ENCODE assay signal across 1 cellular context in the genomic region with DNA sequence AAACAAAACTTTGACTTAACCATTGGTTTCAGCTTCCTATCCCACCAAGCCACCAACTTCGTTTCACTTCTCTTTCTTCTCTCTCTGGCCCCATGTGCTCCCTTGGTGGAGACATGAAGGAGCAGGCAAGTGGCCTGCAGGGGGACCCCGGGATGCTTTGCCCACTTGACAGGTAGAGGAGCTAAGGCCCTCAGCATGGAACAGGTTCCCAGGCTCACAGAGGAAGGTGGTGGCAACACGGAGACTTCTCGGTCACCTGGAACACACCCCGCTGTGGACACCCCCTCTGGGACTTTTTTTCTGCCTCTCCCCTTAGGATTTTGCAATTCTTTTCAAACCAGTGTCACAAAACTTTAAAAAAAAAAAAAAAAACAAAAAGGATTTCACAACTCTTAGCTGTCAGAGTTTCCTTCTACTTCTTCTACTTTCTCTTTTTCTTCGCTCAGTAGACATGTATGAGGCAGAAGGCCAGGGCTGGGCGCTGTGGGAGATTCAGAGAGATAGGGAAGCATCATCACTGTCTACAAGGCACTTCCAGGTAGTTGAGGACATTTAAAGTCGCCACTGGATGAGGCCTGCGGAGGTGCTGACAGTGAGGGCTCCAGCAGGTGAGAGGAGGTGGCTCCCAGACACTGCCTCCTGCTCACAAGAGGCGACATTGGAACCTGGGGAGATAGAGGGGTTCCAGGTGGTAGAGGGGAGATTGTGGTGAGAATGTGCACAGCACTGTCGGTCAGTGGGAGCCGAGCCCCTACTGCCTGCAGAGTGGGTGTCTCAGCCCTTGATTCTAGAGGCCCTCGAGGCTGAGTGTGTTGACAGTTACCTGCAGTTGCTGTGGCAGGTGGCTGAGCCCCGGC.
TF ChIP-seq lines count a peak whose summit lies in the region.

No MANE protein-coding gene starts in this region.

TF ChIP-seq in GM12878, 131 proteins besides CTCF, POLR2A, EP300 and RAD21 (continued from another document):
- no peak for TF ChIP-seq CEBPZ (IDR thresholded peaks at IDR 0.05; ENCODE audit: low read depth, low read length)
- TF ChIP-seq, protein P1, sequence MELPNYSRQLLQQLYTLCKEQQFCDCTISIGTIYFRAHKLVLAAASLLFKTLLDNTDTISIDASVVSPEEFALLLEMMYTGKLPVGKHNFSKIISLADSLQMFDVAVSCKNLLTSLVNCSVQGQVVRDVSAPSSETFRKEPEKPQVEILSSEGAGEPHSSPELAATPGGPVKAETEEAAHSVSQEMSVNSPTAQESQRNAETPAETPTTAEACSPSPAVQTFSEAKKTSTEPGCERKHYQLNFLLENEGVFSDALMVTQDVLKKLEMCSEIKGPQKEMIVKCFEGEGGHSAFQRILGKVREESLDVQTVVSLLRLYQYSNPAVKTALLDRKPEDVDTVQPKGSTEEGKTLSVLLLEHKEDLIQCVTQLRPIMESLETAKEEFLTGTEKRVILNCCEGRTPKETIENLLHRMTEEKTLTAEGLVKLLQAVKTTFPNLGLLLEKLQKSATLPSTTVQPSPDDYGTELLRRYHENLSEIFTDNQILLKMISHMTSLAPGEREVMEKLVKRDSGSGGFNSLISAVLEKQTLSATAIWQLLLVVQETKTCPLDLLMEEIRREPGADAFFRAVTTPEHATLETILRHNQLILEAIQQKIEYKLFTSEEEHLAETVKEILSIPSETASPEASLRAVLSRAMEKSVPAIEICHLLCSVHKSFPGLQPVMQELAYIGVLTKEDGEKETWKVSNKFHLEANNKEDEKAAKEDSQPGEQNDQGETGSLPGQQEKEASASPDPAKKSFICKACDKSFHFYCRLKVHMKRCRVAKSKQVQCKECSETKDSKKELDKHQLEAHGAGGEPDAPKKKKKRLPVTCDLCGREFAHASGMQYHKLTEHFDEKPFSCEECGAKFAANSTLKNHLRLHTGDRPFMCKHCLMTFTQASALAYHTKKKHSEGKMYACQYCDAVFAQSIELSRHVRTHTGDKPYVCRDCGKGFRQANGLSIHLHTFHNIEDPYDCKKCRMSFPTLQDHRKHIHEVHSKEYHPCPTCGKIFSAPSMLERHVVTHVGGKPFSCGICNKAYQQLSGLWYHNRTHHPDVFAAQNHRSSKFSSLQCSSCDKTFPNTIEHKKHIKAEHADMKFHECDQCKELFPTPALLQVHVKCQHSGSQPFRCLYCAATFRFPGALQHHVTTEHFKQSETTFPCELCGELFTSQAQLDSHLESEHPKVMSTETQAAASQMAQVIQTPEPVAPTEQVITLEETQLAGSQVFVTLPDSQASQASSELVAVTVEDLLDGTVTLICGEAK (IDR thresholded peaks at IDR 0.05; ENCODE audit: borderline replicate concordance), result no peak
- no peak for TF ChIP-seq CBX3 (IDR thresholded peaks at IDR 0.05; ENCODE audit: borderline replicate concordance, low read depth)
- TF ChIP-seq DPF2 (IDR thresholded peaks at IDR 0.05), result peak; percentile 51; the same call in 1 of the 2 replicates
- peak; percentile 65 for TF ChIP-seq IRF4 (IDR thresholded peaks at IDR 0.05; ENCODE audit: low read depth, low read length)
- no peak for TF ChIP-seq NR2C1 (IDR thresholded peaks at IDR 0.05)
- TF ChIP-seq RUNX3 (IDR thresholded peaks at IDR 0.05; ENCODE audit: low read length), result peak; percentile 91
- TF ChIP-seq MYC (IDR thresholded peaks at IDR 0.05; ENCODE audit: insufficient read depth, insufficient read length, insufficient replicate concordance, low read length, severe bottlenecking), result no peak
- peak; percentile 68; the same call in 1 of the 2 replicates for TF ChIP-seq EED (IDR thresholded peaks at IDR 0.05; ENCODE audit: low read depth)
- TF ChIP-seq MTA3 (IDR thresholded peaks at IDR 0.05; ENCODE audit: borderline replicate concordance, low read length), result no peak
- TF ChIP-seq SMC3 (IDR thresholded peaks at IDR 0.05; ENCODE audit: borderline replicate concordance, low read length), result peak; percentile 32; the same call in 1 of the 2 replicates
- no peak for TF ChIP-seq SIN3A (IDR thresholded peaks at IDR 0.05; ENCODE audit: low read depth, low read length)
- TF ChIP-seq STAT3 (IDR thresholded peaks at IDR 0.05; ENCODE audit: low read depth, low read length), result no peak
- TF ChIP-seq IKZF2 (IDR thresholded peaks at IDR 0.05), result peak; percentile 55 to 72; a peak in 3 of 4 replicates
- TF ChIP-seq SPI1 (IDR thresholded peaks at IDR 0.05; ENCODE audit: borderline replicate concordance, insufficient read depth, low read depth, low read length), result peak; percentile 94
- TF ChIP-seq RBBP5 (conservative IDR thresholded peaks at IDR 0.05), result no peak
